12 cellular contexts compared by ENCODE assay signal in the genomic region with DNA sequence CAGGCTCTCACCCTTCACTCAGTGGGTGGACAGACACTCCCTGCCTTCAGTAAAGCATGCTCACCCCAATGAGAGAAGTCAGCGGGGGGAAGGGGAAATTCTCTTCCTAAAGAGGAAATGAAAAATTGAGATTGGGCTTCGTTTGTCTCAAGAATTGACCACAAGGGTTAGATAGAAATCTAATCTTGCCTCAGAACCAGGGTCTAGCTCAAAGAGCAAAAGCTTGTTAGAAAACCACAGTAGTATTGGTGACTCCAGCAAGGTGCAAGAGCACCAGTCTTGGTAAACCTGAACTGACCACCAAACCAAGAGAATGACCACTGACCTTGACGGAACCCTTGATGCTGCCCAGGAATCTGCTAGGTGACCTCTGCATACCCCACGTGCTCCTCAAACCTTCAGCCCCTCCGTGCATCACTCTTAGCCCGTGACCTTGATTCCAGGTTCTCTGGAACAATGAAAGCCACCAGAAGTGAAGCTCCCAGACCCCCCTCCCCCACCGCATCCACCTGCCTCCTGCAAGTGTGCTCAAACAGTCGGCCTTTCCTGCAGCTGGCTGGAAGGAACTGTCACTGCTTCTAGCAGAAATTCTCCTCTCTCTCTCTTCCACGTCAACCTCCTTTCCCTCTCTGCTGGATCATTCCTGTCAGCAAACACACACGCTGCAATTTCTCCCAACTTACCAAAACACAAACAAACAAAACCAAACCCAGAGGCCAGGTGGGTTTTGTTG. TPM values are rescaled to one million over a fixed set of nuclear protein-coding genes. Genes with fewer than 3 reads are reported as not detected.
A peak's percentile ranks its signal among the peaks of the same experiment; 100 is the strongest.
DNase-seq lines count a peak whose midpoint lies in the region; ATAC-seq, FAIRE-seq and TF ChIP-seq lines count a peak whose summit lies in the region.
"Had no signal": no experiment of that assay in that cellular context is flagged by ENCODE, and none has a peak within 500 bp of the region (broad histone marks: within the 10 kb centered on the region; RNA-seq: fewer than 3 reads in every experiment).

No MANE protein-coding gene starts in this region.

- H3K4me3 Mint-ChIP-seq in activated CD8-positive, alpha-beta memory T cell treated with anti-CD3 and anti-CD28 coated beads, Interleukin-2, amount 10 ng/mL, durations not matched to agents 7 days and 5 days = no peak overlapping the region
- H3K4me3 Mint-ChIP-seq in T-helper 2 cell treated with Interferon-gamma antibody and Interleukin-4, amounts not matched to agents 5 μg/mL and 100 μg/mL, for 36 hours = peak overlapping the region; percentile 60
- H3K4me3 Mint-ChIP-seq: natural killer cell had no signal

- peak overlapping the region; percentile 30 for H3K27ac Mint-ChIP-seq in activated CD8-positive, alpha-beta memory T cell treated with anti-CD3 and anti-CD28 coated beads, Interleukin-2, amount 10 ng/mL, durations not matched to agents 7 days and 5 days
- H3K27ac Mint-ChIP-seq in T-helper 2 cell treated with Interferon-gamma antibody and Interleukin-4, amounts not matched to agents 5 μg/mL and 100 μg/mL, for 36 hours = peak overlapping the region; percentile 11

- H3K27me3 Mint-ChIP-seq in activated CD8-positive, alpha-beta memory T cell treated with anti-CD3 and anti-CD28 coated beads, Interleukin-2, amount 10 ng/mL, durations not matched to agents 7 days and 5 days = no peaks in the 10 kb centered on the region
- H3K27me3 Mint-ChIP-seq in T-helper 2 cell treated with Interferon-gamma antibody and Interleukin-4, amounts not matched to agents 5 μg/mL and 100 μg/mL, for 36 hours (ENCODE audit: low read depth) = no peaks in the 10 kb centered on the region

- CTCF ChIA-PET in activated CD8-positive, alpha-beta memory T cell treated with anti-CD3 and anti-CD28 coated beads, Interleukin-2, amount 10 ng/mL, durations not matched to agents 7 days and 5 days (lab: Charles Lee) = interaction anchor here (1.3 to 3.8 kb wide), 4 partner anchors 9 to 67 kb away, joined by 3 to 15 read pairs (median 4); no protein-coding TSS in a partner anchor

- no peaks in the 10 kb centered on the region for H3K9me3 Mint-ChIP-seq in activated CD8-positive, alpha-beta memory T cell treated with anti-CD3 and anti-CD28 coated beads, Interleukin-2, amount 10 ng/mL, durations not matched to agents 7 days and 5 days (ENCODE audit: low read depth)
- no peaks in the 10 kb centered on the region for H3K9me3 Mint-ChIP-seq in T-helper 2 cell treated with Interferon-gamma antibody and Interleukin-4, amounts not matched to agents 5 μg/mL and 100 μg/mL, for 36 hours
- H3K9me3 Mint-ChIP-seq: natural killer cell had no signal

- H3K4me1 ChIP-seq in KMS-11 (ENCODE audit: low read depth, poor library complexity, severe bottlenecking) (peaks cover 54% of the 10 kb centered on the region), thymus (ENCODE audit: control insufficient read depth, insufficient read depth, low read length) (peaks cover 79% of the 10 kb centered on the region)
- H3K4me1 ChIP-seq: ascending aorta had no signal

- H3K36me3 ChIP-seq in KMS-11 (ENCODE audit: insufficient read depth) = no peaks in the 10 kb centered on the region
- H3K36me3 ChIP-seq in thymus (ENCODE audit: control insufficient read depth, insufficient read depth) = peaks cover 43% of the 10 kb centered on the region
- H3K36me3 ChIP-seq: ascending aorta had no signal

- no peak overlapping the region for H3K9ac ChIP-seq in KMS-11

- H3K27ac ChIP-seq in KMS-11 (no peak overlapping the region; the same call in 1 of the 2 replicates), thymus (ENCODE audit: low read depth) (peak overlapping the region; percentile 88)
- H3K27ac ChIP-seq: ascending aorta, skin epidermis had no signal

- no peak for ATAC-seq in activated CD8-positive, alpha-beta memory T cell treated with anti-CD3 and anti-CD28 coated beads, Interleukin-2, amount 10 ng/mL, durations not matched to agents 7 days and 5 days
- ATAC-seq in HG02973 (IDR thresholded peaks at IDR 0.05; ENCODE audit: unreplicated experiment) = no peak

- no peak for TF ChIP-seq POLR2A in H54 (IDR thresholded peaks at IDR 0.05; ENCODE audit: low read depth, low read length)

- H4K20me1 ChIP-seq in KMS-11 (ENCODE audit: insufficient read depth) = no peaks in the 10 kb centered on the region

- no peak for DNase-seq in activated CD8-positive, alpha-beta memory T cell treated with anti-CD3 and anti-CD28 coated beads, Interleukin-2, amount 10 ng/mL, durations not matched to agents 7 days and 5 days
- no peak for DNase-seq in activated CD8-positive, alpha-beta memory T cell treated with anti-CD3 and anti-CD28 coated beads, Interleukin-2, amount 50 U/mL, for 48 hours
- no peak for DNase-seq in T-helper 2 cell treated with Interferon-gamma antibody and Interleukin-4, amounts not matched to agents 5 μg/mL and 100 μg/mL, for 36 hours (ENCODE audit: low spot score)
- DNase-seq in H54 (ENCODE audit: insufficient read length, low spot score) (no peak), H4 (ENCODE audit: low spot score) (no peak)
- DNase-seq: activated CD4-positive, alpha-beta T cell treated with anti-CD3 and anti-CD28 coated beads for 48 hours; natural killer cell had no signal

- no peak for FAIRE-seq in H54 (lab: Jason Lieb, UNC)

- H3K27me3 ChIP-seq in KMS-11 (ENCODE audit: insufficient read depth, low read depth) (peaks cover 38% of the 10 kb centered on the region), thymus (ENCODE audit: control insufficient read depth, insufficient read depth) (no peaks in the 10 kb centered on the region)
- H3K27me3 ChIP-seq: ascending aorta had no signal

- no peaks in the 10 kb centered on the region for H3K9me3 ChIP-seq in thymus (ENCODE audit: control insufficient read depth)
- H3K9me3 ChIP-seq: ascending aorta had no signal

- WGBS in thymus = 6% methylated on average over 10 of the region's 10 CpGs

- H3K4me2 ChIP-seq in KMS-11 = peak overlapping the region; percentile 78

- H3K4me3 ChIP-seq in KMS-11 (IDR thresholded peaks at IDR 0.05; ENCODE audit: insufficient read depth, low read depth, low read length) (no peak overlapping the region), thymus (ENCODE audit: low read length) (peak overlapping the region; percentile 48)
- H3K4me3 ChIP-seq: ascending aorta, skin epidermis had no signal

- H3K4me1 Mint-ChIP-seq in activated CD8-positive, alpha-beta memory T cell treated with anti-CD3 and anti-CD28 coated beads, Interleukin-2, amount 10 ng/mL, durations not matched to agents 7 days and 5 days = peaks cover 91% of the 10 kb centered on the region
- peaks cover 86% of the 10 kb centered on the region for H3K4me1 Mint-ChIP-seq in T-helper 2 cell treated with Interferon-gamma antibody and Interleukin-4, amounts not matched to agents 5 μg/mL and 100 μg/mL, for 36 hours (ENCODE audit: low read depth)

- no peaks in the 10 kb centered on the region for H3K79me2 ChIP-seq in KMS-11 (ENCODE audit: insufficient read depth, low read depth)

- TF ChIP-seq CTCF in KMS-11 (conservative IDR thresholded peaks at IDR 0.05; ENCODE audit: low read depth, low read length) = no peak

- H2AFZ ChIP-seq in KMS-11 (ENCODE audit: low read depth) = no peak overlapping the region

- H3K36me3 Mint-ChIP-seq in activated CD8-positive, alpha-beta memory T cell treated with anti-CD3 and anti-CD28 coated beads, Interleukin-2, amount 10 ng/mL, durations not matched to agents 7 days and 5 days = peaks cover 86% of the 10 kb centered on the region
- peaks cover 90% of the 10 kb centered on the region for H3K36me3 Mint-ChIP-seq in T-helper 2 cell treated with Interferon-gamma antibody and Interleukin-4, amounts not matched to agents 5 μg/mL and 100 μg/mL, for 36 hours (ENCODE audit: low read depth)

RNA-seq across cellular contexts. Expression of a gene that starts 3.1 kb away (rescaled TPM):
- 10 to 100 TPM in 1 of 2 experiments, 1 to 10 TPM in 1; 5.1 to 11.0 TPM for total RNA-seq in activated CD8-positive, alpha-beta memory T cell treated with anti-CD3 and anti-CD28 coated beads, Interleukin-2, amount 10 ng/mL, durations not matched to agents 7 days and 5 days
- 3.3 TPM for polyA plus RNA-seq in thymus
- not detected in 2 replicates for total RNA-seq in H4 (2014; rRNA removed; shearing (Covaris generic))
- total RNA-seq: ascending aorta had no signal

RNA-seq across cellular contexts. Expression of a gene that starts 37.7 kb away (rescaled TPM):
- total RNA-seq in activated CD8-positive, alpha-beta memory T cell treated with anti-CD3 and anti-CD28 coated beads, Interleukin-2, amount 10 ng/mL, durations not matched to agents 7 days and 5 days = not detected
- 2.0 TPM for polyA plus RNA-seq in thymus
- total RNA-seq in H4 (2014; rRNA removed; shearing (Covaris generic)) = not detected in 2 replicates
- total RNA-seq: ascending aorta had no signal

RNA-seq across cellular contexts. Expression of a gene that starts 56.2 kb away (rescaled TPM):
- 100 to 1,000 TPM; 183 to 257 TPM for total RNA-seq in activated CD8-positive, alpha-beta memory T cell treated with anti-CD3 and anti-CD28 coated beads, Interleukin-2, amount 10 ng/mL, durations not matched to agents 7 days and 5 days
- 51.5 TPM for polyA plus RNA-seq in thymus
- total RNA-seq in H4 (2014; rRNA removed; shearing (Covaris generic)) = not detected in 2 replicates
- total RNA-seq: ascending aorta had no signal

Comparison
In these comparisons a context has a peak if more than half of its experiments do, and no peak if none do; other contexts are left out.
1. RNA of a gene that starts 56.2 kb away (total RNA-seq): 183 to 257 TPM in activated CD8-positive, alpha-beta memory T cell treated with anti-CD3 and anti-CD28 coated beads, Interleukin-2, amount 10 ng/mL, durations not matched to agents 7 days and 5 days; not detected in H4; every median in the first group is over 100 times any median in the second.